Comparison of ENCODE assay signal across 14 cellular contexts in the genomic region with DNA sequence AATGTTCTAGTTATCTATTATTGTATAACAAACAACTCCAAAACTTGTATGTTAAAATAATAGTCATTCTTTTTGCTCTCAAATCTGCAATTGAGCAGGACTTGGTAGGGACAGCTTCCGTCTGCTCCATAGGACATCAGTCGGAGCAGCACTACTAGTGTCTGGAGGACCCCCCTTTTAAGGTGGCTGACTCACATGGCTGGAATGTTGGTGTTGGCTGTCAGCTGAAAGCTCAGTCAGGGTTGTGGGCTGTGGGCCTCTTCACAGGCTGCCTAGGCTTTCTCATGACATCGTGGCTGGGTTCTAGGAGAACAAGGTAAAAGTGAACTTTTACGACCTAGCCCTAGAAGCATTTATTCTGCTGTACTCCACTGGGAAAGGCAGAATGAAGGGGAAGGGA.
DNase-seq lines count a peak whose midpoint lies in the region; ATAC-seq and TF ChIP-seq lines count a peak whose summit lies in the region.
"Had no signal": no experiment of that assay in that cellular context is flagged by ENCODE, and none has a peak within 500 bp of the region (broad histone marks: within the 10 kb centered on the region; RNA-seq: fewer than 3 reads in every experiment).

No MANE protein-coding gene starts in this region.

- no peaks in the 10 kb centered on the region; the same call in 1 of the 2 replicates for H3K9me3 ChIP-seq in SJSA1 (replicated peaks)

- peak; percentile 72 for DNase-seq in H4 (ENCODE audit: low spot score)
- peak; percentile 71 to 77 for DNase-seq in SJSA1 (ENCODE audit: low read depth in 1 of 2, low spot score in 2 of 2)
- peak; percentile 59 for DNase-seq in fibroblast of mammary gland (ENCODE audit: low read depth)
- DNase-seq in renal cortical epithelial cell (ENCODE audit: low read depth): peak; percentile 45
- no peak for DNase-seq in NCI-H2196 (lab: John Stamatoyannopoulos, UW; ENCODE audit: unreplicated experiment)
- no peak for DNase-seq in NCI-H1436 treated with DMSO at 0.1 percent for 48 hours (lab: John Stamatoyannopoulos, UW)
- DNase-seq: HFFc6, Karpas-422, NCI-H2227 treated with DMSO at 0.1 percent for 48 hours, right cardiac atrium, substantia nigra had no signal

- no peaks in the 10 kb centered on the region for H3K27me3 ChIP-seq in SJSA1 (replicated peaks)

- no peak for TF ChIP-seq CTCF in fibroblast of mammary gland (conservative IDR thresholded peaks at IDR 0.05; ENCODE audit: control insufficient read depth, insufficient read depth, low read depth, low read length)

- H3K4me1 ChIP-seq in SJSA1 (replicated peaks): peaks cover 13% of the 10 kb centered on the region

- H3K27ac ChIP-seq in SJSA1: no peak overlapping the region
- H3K27ac ChIP-seq: RWPE1 had no signal

- ATAC-seq in HG03378 (IDR thresholded peaks at IDR 0.05; ENCODE audit: unreplicated experiment): no peak
- no peak for ATAC-seq in HG02840 (IDR thresholded peaks at IDR 0.05; ENCODE audit: low FRiP score, unreplicated experiment)
- ATAC-seq: right cardiac atrium had no signal

- no peaks in the 10 kb centered on the region for H3K36me3 ChIP-seq in SJSA1

- H3K4me3 ChIP-seq in SJSA1 (no peak overlapping the region), fibroblast of mammary gland (ENCODE audit: control insufficient read depth, low read depth, low read length) (no peak overlapping the region)

Comparison
In these comparisons a context has a peak if more than half of its experiments do, and no peak if none do; other contexts are left out.
1. DNase-seq: peak in H4 (single experiment), SJSA1 (2 of 2), fibroblast of mammary gland (single experiment) and renal cortical epithelial cell (single experiment); none in NCI-H2196 (single experiment) and NCI-H1436 treated with DMSO at 0.1 percent for 48 hours (single experiment).